In the genomic region with DNA sequence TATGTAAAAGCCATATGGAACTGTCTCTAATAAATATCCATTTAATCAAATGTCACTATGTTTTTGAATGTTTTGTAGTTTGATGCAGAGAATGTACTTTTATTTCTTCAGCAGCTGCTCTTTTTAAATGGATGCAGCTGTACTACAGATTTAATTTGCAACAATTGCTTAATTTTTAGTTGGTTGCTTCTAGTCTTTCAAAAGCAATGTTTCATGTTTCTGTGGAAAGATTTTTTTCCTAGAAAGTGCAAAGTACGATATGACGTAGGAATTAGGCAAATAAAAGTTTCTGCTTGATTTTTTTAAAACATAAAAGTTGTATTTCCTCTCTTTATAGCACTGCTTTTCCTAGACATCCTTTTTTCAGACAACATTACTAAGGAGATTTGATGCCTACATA, we compare ENCODE assay signal across 29 cellular contexts.
"Had no signal": no experiment of that assay in that cellular context is flagged by ENCODE, and none has a peak within 500 bp of the region (broad histone marks: within the 10 kb centered on the region; RNA-seq: fewer than 3 reads in every experiment).

No MANE protein-coding gene starts in this region.

- H3K4me3 Mint-ChIP-seq: dendritic cell treated with granulocyte-macrophage colony-stimulating factor and Interleukin-4, amounts not matched to agents 40 ng/mL and 50 ng/mL, for 4 days; endodermal cell; naive thymus-derived CD8-positive, alpha-beta T cell; stimulated activated naive B cell treated with anti-CD40 and anti-IgM and Interleukin-4, amounts not matched to agents 10 μg/mL and 1 μg/mL and 100 μg/mL, for 72 hours; stimulated activated naive CD8-positive, alpha-beta T cell treated with anti-CD3 and anti-CD28 coated beads, Interleukin-15, Interleukin-2, amounts not matched to agents 100 ng/mL and 50 ng/mL, for 24 hours had no signal

- H3K36me3 ChIP-seq: colonic mucosa, esophagus muscularis mucosa, gastrocnemius medialis, heart left ventricle, neutrophil, right lobe of liver, thoracic aorta, tibial nerve, upper lobe of left lung had no signal

- H3K79me2 ChIP-seq: parathyroid adenoma had no signal

- H3K36me3 Mint-ChIP-seq: naive thymus-derived CD8-positive, alpha-beta T cell; stimulated activated naive B cell treated with anti-CD40 and anti-IgM and Interleukin-4, amounts not matched to agents 10 μg/mL and 1 μg/mL and 100 μg/mL, for 72 hours had no signal

- H3K9me3 ChIP-seq: colonic mucosa, esophagus muscularis mucosa, gastrocnemius medialis, heart left ventricle, neutrophil, right lobe of liver, thoracic aorta, tibial nerve, upper lobe of left lung had no signal

- H3K27ac ChIP-seq: colonic mucosa, esophagus muscularis mucosa, gastrocnemius medialis, heart left ventricle, neutrophil, parathyroid adenoma, right lobe of liver, thoracic aorta, tibial nerve, upper lobe of left lung had no signal

- H3K27me3 ChIP-seq: colonic mucosa, esophagus muscularis mucosa, gastrocnemius medialis, heart left ventricle, hepatocyte, neutrophil, right lobe of liver, tibial nerve, upper lobe of left lung had no signal

- H3K4me2 ChIP-seq: hepatocyte had no signal

- H3K9me3 Mint-ChIP-seq: dendritic cell treated with granulocyte-macrophage colony-stimulating factor and Interleukin-4, amounts not matched to agents 40 ng/mL and 50 ng/mL, for 4 days; naive thymus-derived CD8-positive, alpha-beta T cell; stimulated activated naive B cell treated with anti-CD40 and anti-IgM and Interleukin-4, amounts not matched to agents 10 μg/mL and 1 μg/mL and 100 μg/mL, for 72 hours; stimulated activated naive CD8-positive, alpha-beta T cell treated with anti-CD3 and anti-CD28 coated beads, Interleukin-15, Interleukin-2, amounts not matched to agents 100 ng/mL and 50 ng/mL, for 24 hours had no signal

- H3K4me1 Mint-ChIP-seq: endodermal cell; naive thymus-derived CD8-positive, alpha-beta T cell; stimulated activated naive B cell treated with anti-CD40 and anti-IgM and Interleukin-4, amounts not matched to agents 10 μg/mL and 1 μg/mL and 100 μg/mL, for 72 hours had no signal

- ATAC-seq: gastrocnemius medialis; heart left ventricle; left ventricle myocardium superior; naive thymus-derived CD8-positive, alpha-beta T cell; stimulated activated naive B cell treated with anti-CD40 and anti-IgM and Interleukin-4, amounts not matched to agents 10 μg/mL and 1 μg/mL and 100 μg/mL, for 72 hours had no signal

- H3K4me1 ChIP-seq: colonic mucosa, gastrocnemius medialis, parathyroid adenoma, right lobe of liver, tibial nerve, upper lobe of left lung had no signal

- H3K27ac Mint-ChIP-seq: dendritic cell treated with granulocyte-macrophage colony-stimulating factor and Interleukin-4, amounts not matched to agents 40 ng/mL and 50 ng/mL, for 4 days; endodermal cell; naive thymus-derived CD8-positive, alpha-beta T cell; progenitor cell of endocrine pancreas; stimulated activated naive B cell treated with anti-CD40 and anti-IgM and Interleukin-4, amounts not matched to agents 10 μg/mL and 1 μg/mL and 100 μg/mL, for 72 hours; stimulated activated naive CD8-positive, alpha-beta T cell treated with anti-CD3 and anti-CD28 coated beads, Interleukin-15, Interleukin-2, amounts not matched to agents 100 ng/mL and 50 ng/mL, for 24 hours had no signal

- DNase-seq: central memory CD4-positive, alpha-beta T cell; colonic mucosa; effector CD8-positive, alpha-beta T cell; endodermal cell; foreskin fibroblast; gastrocnemius medialis; heart left ventricle; left ventricle myocardium superior; mesenchymal stem cell; midbrain; naive thymus-derived CD8-positive, alpha-beta T cell; right lobe of liver; small intestine; stimulated activated CD4-positive, alpha-beta T cell treated with anti-CD3 and anti-CD28 coated beads, Interleukin-15, amount 100 ng/mL, for 24 hours; stimulated activated CD4-positive, alpha-beta T cell treated with anti-CD3 and anti-CD28 coated beads, Interleukin-2, amount 100 ng/mL, for 48 hours; stimulated activated naive B cell treated with anti-CD40 and anti-IgM and Interleukin-4, amounts not matched to agents 10 μg/mL and 1 μg/mL and 100 μg/mL, for 72 hours; upper lobe of left lung had no signal

- H3K27me3 Mint-ChIP-seq: dendritic cell treated with granulocyte-macrophage colony-stimulating factor and Interleukin-4, amounts not matched to agents 40 ng/mL and 50 ng/mL, for 4 days; naive thymus-derived CD8-positive, alpha-beta T cell; progenitor cell of endocrine pancreas; stimulated activated naive B cell treated with anti-CD40 and anti-IgM and Interleukin-4, amounts not matched to agents 10 μg/mL and 1 μg/mL and 100 μg/mL, for 72 hours; stimulated activated naive CD8-positive, alpha-beta T cell treated with anti-CD3 and anti-CD28 coated beads, Interleukin-15, Interleukin-2, amounts not matched to agents 100 ng/mL and 50 ng/mL, for 24 hours had no signal

- H2AFZ ChIP-seq: hepatocyte, parathyroid adenoma had no signal

- H3K4me3 ChIP-seq: colonic mucosa, esophagus muscularis mucosa, gastrocnemius medialis, heart left ventricle, hepatocyte, right lobe of liver, thoracic aorta, tibial nerve, upper lobe of left lung had no signal

- H3K9ac ChIP-seq: parathyroid adenoma had no signal

- FAIRE-seq: endothelial cell of umbilical vein, islet of Langerhans, small intestine, urothelium cell line had no signal
